ENCODE assay signal across 20 cellular contexts in the genomic region with DNA sequence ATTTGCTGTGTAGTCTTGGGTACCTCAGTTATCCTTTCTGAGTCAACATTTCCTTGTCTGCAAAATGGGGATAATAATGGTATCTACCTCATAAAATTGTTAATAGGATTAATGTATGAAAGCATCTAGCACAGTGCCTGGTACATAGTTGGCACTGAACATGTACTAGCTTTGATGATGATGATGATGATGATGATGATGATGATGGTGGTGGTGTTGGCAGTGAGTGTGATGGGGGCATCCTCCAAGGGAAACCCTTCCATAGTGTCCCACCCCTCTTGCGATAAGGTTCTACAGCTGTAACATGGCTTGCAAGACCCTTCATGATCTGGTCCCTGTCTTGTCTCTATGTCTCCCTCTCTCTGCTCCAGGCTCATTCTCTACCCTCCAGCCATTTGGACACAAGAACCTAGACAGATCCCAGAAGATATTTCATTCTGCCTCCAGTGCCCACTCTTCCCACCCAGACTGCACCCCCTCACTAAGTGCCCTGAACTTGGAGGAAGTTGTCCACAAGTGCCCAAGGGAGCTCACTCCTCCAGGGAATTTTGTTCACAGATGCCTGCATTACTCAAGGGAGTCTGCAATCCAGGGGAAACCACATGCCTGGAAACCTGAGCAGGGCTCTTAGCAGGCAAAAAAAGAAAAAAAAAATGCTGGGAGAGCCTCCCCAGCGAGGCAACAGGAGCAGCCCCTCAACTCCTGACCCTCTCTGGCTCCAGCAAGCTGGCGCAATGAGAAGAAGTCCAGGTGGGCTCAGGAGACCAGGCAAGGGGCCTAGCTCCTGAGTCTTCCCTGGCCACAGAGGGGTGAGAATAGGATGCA. TPM values are rescaled to one million over a fixed set of nuclear protein-coding genes. Genes with fewer than 3 reads are reported as not detected.
DNase-seq lines count a peak whose midpoint lies in the region; FAIRE-seq and TF ChIP-seq lines count a peak whose summit lies in the region.
"Had no signal": no experiment of that assay in that cellular context is flagged by ENCODE, and none has a peak within 500 bp of the region (broad histone marks: within the 10 kb centered on the region; RNA-seq: fewer than 3 reads in every experiment).

No MANE protein-coding gene starts in this region.

- no peak overlapping the region for H3K4me3 ChIP-seq in astrocyte (ENCODE audit: insufficient read depth, low read depth, low read length)
- H3K4me3 ChIP-seq: BLaER1, thyroid gland had no signal

- peak; percentile 56 for DNase-seq in AG08396 (ENCODE audit: low spot score)
- DNase-seq in LHCN-M2 (ENCODE audit: low read depth): peak; percentile 74
- DNase-seq in astrocyte (ENCODE audit: low read depth): peak; percentile 84
- peak; percentile 44 for DNase-seq in kidney tubule cell (ENCODE audit: low spot score)
- DNase-seq in RKO (ENCODE audit: low spot score): no peak
- DNase-seq in glutamatergic neuron: no peak
- DNase-seq in inferior parietal cortex (ENCODE audit: extremely low spot score): no peak
- no peak for DNase-seq in NK-92 (lab: John Stamatoyannopoulos, UW; ENCODE audit: unreplicated experiment)
- DNase-seq: activated CD4-positive, alpha-beta T cell treated with anti-CD3 and anti-CD28 coated beads, Interleukin-2, amount 50 U/mL, for 4 hours; DMS79 treated with DMSO at 0.1 percent for 48 hours; effector CD4-positive, alpha-beta T cell; NCI-H1436; stimulated activated CD4-positive, alpha-beta T cell treated with anti-CD3 and anti-CD28 coated beads, Interleukin-2, amount 100 ng/mL, for 24 hours; stimulated activated CD8-positive, alpha-beta memory T cell treated with anti-CD3 and anti-CD28 coated beads, Interleukin-4, amount 100 ng/mL, for 48 hours; thyroid gland had no signal

- H3K4me1 Mint-ChIP-seq in astrocyte (ENCODE audit: low read depth, unreplicated experiment) (peaks cover 20% of the 10 kb centered on the region), glutamatergic neuron (ENCODE audit: low read depth, unreplicated experiment) (no peaks in the 10 kb centered on the region)
- H3K4me1 Mint-ChIP-seq: activated T-helper 17 cell treated with anti-CD3 and anti-CD28 coated beads, Interleukin-2, amount 50 U/mL, for 72 hours had no signal

- H3K79me2 ChIP-seq in astrocyte (ENCODE audit: insufficient read depth, low read length): no peaks in the 10 kb centered on the region

- H3K27ac Mint-ChIP-seq in astrocyte (ENCODE audit: unreplicated experiment) (peak overlapping the region; percentile 77), glutamatergic neuron (ENCODE audit: unreplicated experiment) (no peak overlapping the region)
- H3K27ac Mint-ChIP-seq: activated T-helper 17 cell treated with anti-CD3 and anti-CD28 coated beads, Interleukin-2, amount 50 U/mL, for 72 hours had no signal

- peak overlapping the region; percentile 35 for H3K4me2 ChIP-seq in astrocyte (ENCODE audit: low read length)
- H3K4me2 ChIP-seq: BLaER1, KMS-11 had no signal

- H2AFZ ChIP-seq in astrocyte (ENCODE audit: low read depth, low read length): no peak overlapping the region

- H3K4me3 Mint-ChIP-seq in astrocyte (ENCODE audit: unreplicated experiment) (no peak overlapping the region), glutamatergic neuron (ENCODE audit: unreplicated experiment) (no peak overlapping the region)
- H3K4me3 Mint-ChIP-seq: activated T-helper 17 cell treated with anti-CD3 and anti-CD28 coated beads, Interleukin-2, amount 50 U/mL, for 72 hours had no signal

- peaks cover 2% of the 10 kb centered on the region for H3K36me3 Mint-ChIP-seq in astrocyte (ENCODE audit: low read depth, unreplicated experiment)
- H3K36me3 Mint-ChIP-seq in glutamatergic neuron (ENCODE audit: unreplicated experiment): peaks cover 5% of the 10 kb centered on the region

- H3K27me3 Mint-ChIP-seq in astrocyte (ENCODE audit: low read depth, unreplicated experiment) (peaks cover 18% of the 10 kb centered on the region), glutamatergic neuron (ENCODE audit: unreplicated experiment) (peaks cover 4% of the 10 kb centered on the region)

- H3K9me3 Mint-ChIP-seq in astrocyte (ENCODE audit: unreplicated experiment): peaks cover 8% of the 10 kb centered on the region
- H3K9me3 Mint-ChIP-seq in glutamatergic neuron (ENCODE audit: unreplicated experiment): peaks cover 4% of the 10 kb centered on the region
- H3K9me3 Mint-ChIP-seq: activated T-helper 17 cell treated with anti-CD3 and anti-CD28 coated beads, Interleukin-2, amount 50 U/mL, for 72 hours had no signal

- H3K27me3 ChIP-seq in astrocyte (ENCODE audit: insufficient read depth, low read length): no peaks in the 10 kb centered on the region
- H3K27me3 ChIP-seq: BLaER1, thyroid gland had no signal

- H3K9me3 ChIP-seq in astrocyte (ENCODE audit: insufficient read depth, low read depth, low read length): no peaks in the 10 kb centered on the region
- H3K9me3 ChIP-seq: BLaER1, thyroid gland had no signal

- peaks cover 9% of the 10 kb centered on the region for H3K4me1 ChIP-seq in astrocyte (ENCODE audit: insufficient read depth, low read length)
- H3K4me1 ChIP-seq: BLaER1, thyroid gland had no signal

- no peak overlapping the region for H3K9ac ChIP-seq in astrocyte (ENCODE audit: low read length)
- H3K9ac ChIP-seq: BLaER1, KMS-11 had no signal

- H3K36me3 ChIP-seq in astrocyte (ENCODE audit: insufficient read depth, low read length): no peaks in the 10 kb centered on the region
- H3K36me3 ChIP-seq: BLaER1 had no signal

- TF ChIP-seq CTCF in astrocyte (IDR thresholded peaks at IDR 0.05; ENCODE audit: insufficient read depth, low read depth, low read length) (no peak), glutamatergic neuron (IDR thresholded peaks at IDR 0.05; ENCODE audit: partially characterized antibody, unreplicated experiment) (no peak)

- peak overlapping the region; percentile 70 for H3K27ac ChIP-seq in astrocyte (ENCODE audit: low read depth, low read length)
- H3K27ac ChIP-seq: BLaER1, KMS-11, thyroid gland had no signal

- no peak for FAIRE-seq in astrocyte (lab: Jason Lieb, UNC)

- no peaks in the 10 kb centered on the region for H4K20me1 ChIP-seq in astrocyte (ENCODE audit: insufficient read depth, low read length)
- H4K20me1 ChIP-seq: BLaER1 had no signal

RNA-seq across cellular contexts. Expression of gene BDKRB1, which starts 10.1 kb away (rescaled TPM):
- total RNA-seq in LHCN-M2 (2014; rRNA removed): 0.98 and 4.2 TPM in 2 replicates
- polyA plus RNA-seq in LHCN-M2 (2012): 4.2 TPM
- total RNA-seq in astrocyte: 0.20 TPM in 1 of 2 replicates, not detected in the other
- not detected for total RNA-seq in glutamatergic neuron (ENCODE audit: unreplicated experiment)
- total RNA-seq: activated T-helper 17 cell treated with anti-CD3 and anti-CD28 coated beads, Interleukin-2, amount 50 U/mL, for 72 hours; pulmonary artery endothelial cell; Right ventricle myocardium inferior had no signal

RNA-seq across cellular contexts. Expression of gene BDKRB2, which starts 41.3 kb away (rescaled TPM):
- 0.06 TPM in 1 of 2 replicates, not detected in the other for total RNA-seq in LHCN-M2 (2014; rRNA removed)
- 0.16 TPM for polyA plus RNA-seq in LHCN-M2 (2012)
- 0.70 and 0.89 TPM in 2 replicates for total RNA-seq in astrocyte
- 3.8 TPM for total RNA-seq in glutamatergic neuron (ENCODE audit: unreplicated experiment)
- total RNA-seq: activated T-helper 17 cell treated with anti-CD3 and anti-CD28 coated beads, Interleukin-2, amount 50 U/mL, for 72 hours; pulmonary artery endothelial cell had no signal

Comparison
In these comparisons a context has a peak if more than half of its experiments do, and no peak if none do; other contexts are left out.
1. DNase-seq: peak in AG08396 (single experiment), LHCN-M2 (single experiment), astrocyte (single experiment) and kidney tubule cell (single experiment); none in RKO (single experiment), glutamatergic neuron (single experiment), inferior parietal cortex (single experiment) and NK-92 (single experiment).